1 cellular context compared by ENCODE assay signal in the genomic region with DNA sequence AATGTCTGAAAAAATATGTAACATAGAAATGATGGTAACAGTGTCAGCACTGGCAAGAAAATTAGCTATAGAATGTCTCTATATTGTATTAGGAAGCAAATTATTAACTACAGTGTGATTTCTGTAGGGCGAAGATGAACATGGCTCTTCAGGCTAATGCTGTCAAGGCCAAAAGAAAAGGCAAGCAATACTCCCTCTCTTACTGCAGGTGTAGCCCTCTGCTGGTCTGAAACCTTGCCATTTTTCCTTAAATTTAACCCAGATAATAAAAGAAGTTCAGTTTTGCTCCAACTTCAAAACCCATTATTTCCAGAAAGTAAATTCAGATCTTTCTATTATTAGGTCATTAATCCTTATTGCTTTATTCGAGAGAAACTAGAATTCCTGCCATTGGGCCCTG.
TF ChIP-seq lines count a peak whose summit lies in the region.

No MANE protein-coding gene starts in this region.

TF ChIP-seq in H1, 55 proteins besides CTCF, POLR2A, EP300 and RAD21:
- no peak for TF ChIP-seq TEAD4 (IDR thresholded peaks at IDR 0.05; ENCODE audit: low read depth, low read length)
- no peak for TF ChIP-seq BACH1 (IDR thresholded peaks at IDR 0.05; ENCODE audit: low read length)
- no peak for TF ChIP-seq ATF2 (IDR thresholded peaks at IDR 0.05; ENCODE audit: low read length)
- no peak for TF ChIP-seq SIX5 (IDR thresholded peaks at IDR 0.05; ENCODE audit: low read depth, low read length)
- no peak for TF ChIP-seq CHD2 (IDR thresholded peaks at IDR 0.05; ENCODE audit: low read length)
- TF ChIP-seq TCF12 (IDR thresholded peaks at IDR 0.05; ENCODE audit: low read depth, low read length), result no peak
- TF ChIP-seq ASH2L (IDR thresholded peaks at IDR 0.05; ENCODE audit: low read length), result no peak
- TF ChIP-seq, protein P1, sequence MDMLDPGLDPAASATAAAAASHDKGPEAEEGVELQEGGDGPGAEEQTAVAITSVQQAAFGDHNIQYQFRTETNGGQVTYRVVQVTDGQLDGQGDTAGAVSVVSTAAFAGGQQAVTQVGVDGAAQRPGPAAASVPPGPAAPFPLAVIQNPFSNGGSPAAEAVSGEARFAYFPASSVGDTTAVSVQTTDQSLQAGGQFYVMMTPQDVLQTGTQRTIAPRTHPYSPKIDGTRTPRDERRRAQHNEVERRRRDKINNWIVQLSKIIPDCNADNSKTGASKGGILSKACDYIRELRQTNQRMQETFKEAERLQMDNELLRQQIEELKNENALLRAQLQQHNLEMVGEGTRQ (IDR thresholded peaks at IDR 0.05; ENCODE audit: low read length), result no peak
- no peak for TF ChIP-seq KDM4A (IDR thresholded peaks at IDR 0.05; ENCODE audit: low read depth, low read length, severe bottlenecking)
- TF ChIP-seq SP1 (IDR thresholded peaks at IDR 0.05; ENCODE audit: low read depth, low read length), result no peak
- TF ChIP-seq FOSL1 (IDR thresholded peaks at IDR 0.05; ENCODE audit: insufficient read depth, low read depth, low read length), result no peak
- TF ChIP-seq, protein P2, sequence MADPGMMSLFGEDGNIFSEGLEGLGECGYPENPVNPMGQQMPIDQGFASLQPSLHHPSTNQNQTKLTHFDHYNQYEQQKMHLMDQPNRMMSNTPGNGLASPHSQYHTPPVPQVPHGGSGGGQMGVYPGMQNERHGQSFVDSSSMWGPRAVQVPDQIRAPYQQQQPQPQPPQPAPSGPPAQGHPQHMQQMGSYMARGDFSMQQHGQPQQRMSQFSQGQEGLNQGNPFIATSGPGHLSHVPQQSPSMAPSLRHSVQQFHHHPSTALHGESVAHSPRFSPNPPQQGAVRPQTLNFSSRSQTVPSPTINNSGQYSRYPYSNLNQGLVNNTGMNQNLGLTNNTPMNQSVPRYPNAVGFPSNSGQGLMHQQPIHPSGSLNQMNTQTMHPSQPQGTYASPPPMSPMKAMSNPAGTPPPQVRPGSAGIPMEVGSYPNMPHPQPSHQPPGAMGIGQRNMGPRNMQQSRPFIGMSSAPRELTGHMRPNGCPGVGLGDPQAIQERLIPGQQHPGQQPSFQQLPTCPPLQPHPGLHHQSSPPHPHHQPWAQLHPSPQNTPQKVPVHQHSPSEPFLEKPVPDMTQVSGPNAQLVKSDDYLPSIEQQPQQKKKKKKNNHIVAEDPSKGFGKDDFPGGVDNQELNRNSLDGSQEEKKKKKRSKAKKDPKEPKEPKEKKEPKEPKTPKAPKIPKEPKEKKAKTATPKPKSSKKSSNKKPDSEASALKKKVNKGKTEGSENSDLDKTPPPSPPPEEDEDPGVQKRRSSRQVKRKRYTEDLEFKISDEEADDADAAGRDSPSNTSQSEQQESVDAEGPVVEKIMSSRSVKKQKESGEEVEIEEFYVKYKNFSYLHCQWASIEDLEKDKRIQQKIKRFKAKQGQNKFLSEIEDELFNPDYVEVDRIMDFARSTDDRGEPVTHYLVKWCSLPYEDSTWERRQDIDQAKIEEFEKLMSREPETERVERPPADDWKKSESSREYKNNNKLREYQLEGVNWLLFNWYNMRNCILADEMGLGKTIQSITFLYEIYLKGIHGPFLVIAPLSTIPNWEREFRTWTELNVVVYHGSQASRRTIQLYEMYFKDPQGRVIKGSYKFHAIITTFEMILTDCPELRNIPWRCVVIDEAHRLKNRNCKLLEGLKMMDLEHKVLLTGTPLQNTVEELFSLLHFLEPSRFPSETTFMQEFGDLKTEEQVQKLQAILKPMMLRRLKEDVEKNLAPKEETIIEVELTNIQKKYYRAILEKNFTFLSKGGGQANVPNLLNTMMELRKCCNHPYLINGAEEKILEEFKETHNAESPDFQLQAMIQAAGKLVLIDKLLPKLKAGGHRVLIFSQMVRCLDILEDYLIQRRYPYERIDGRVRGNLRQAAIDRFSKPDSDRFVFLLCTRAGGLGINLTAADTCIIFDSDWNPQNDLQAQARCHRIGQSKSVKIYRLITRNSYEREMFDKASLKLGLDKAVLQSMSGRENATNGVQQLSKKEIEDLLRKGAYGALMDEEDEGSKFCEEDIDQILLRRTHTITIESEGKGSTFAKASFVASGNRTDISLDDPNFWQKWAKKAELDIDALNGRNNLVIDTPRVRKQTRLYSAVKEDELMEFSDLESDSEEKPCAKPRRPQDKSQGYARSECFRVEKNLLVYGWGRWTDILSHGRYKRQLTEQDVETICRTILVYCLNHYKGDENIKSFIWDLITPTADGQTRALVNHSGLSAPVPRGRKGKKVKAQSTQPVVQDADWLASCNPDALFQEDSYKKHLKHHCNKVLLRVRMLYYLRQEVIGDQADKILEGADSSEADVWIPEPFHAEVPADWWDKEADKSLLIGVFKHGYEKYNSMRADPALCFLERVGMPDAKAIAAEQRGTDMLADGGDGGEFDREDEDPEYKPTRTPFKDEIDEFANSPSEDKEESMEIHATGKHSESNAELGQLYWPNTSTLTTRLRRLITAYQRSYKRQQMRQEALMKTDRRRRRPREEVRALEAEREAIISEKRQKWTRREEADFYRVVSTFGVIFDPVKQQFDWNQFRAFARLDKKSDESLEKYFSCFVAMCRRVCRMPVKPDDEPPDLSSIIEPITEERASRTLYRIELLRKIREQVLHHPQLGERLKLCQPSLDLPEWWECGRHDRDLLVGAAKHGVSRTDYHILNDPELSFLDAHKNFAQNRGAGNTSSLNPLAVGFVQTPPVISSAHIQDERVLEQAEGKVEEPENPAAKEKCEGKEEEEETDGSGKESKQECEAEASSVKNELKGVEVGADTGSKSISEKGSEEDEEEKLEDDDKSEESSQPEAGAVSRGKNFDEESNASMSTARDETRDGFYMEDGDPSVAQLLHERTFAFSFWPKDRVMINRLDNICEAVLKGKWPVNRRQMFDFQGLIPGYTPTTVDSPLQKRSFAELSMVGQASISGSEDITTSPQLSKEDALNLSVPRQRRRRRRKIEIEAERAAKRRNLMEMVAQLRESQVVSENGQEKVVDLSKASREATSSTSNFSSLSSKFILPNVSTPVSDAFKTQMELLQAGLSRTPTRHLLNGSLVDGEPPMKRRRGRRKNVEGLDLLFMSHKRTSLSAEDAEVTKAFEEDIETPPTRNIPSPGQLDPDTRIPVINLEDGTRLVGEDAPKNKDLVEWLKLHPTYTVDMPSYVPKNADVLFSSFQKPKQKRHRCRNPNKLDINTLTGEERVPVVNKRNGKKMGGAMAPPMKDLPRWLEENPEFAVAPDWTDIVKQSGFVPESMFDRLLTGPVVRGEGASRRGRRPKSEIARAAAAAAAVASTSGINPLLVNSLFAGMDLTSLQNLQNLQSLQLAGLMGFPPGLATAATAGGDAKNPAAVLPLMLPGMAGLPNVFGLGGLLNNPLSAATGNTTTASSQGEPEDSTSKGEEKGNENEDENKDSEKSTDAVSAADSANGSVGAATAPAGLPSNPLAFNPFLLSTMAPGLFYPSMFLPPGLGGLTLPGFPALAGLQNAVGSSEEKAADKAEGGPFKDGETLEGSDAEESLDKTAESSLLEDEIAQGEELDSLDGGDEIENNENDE (IDR thresholded peaks at IDR 0.05; ENCODE audit: insufficient replicate concordance, low read length), result no peak
- no peak for TF ChIP-seq BCL11A (IDR thresholded peaks at IDR 0.05; ENCODE audit: low read depth in 2 of 2, low read length in 2 of 2)
- no peak for TF ChIP-seq RFX5 (IDR thresholded peaks at IDR 0.05; ENCODE audit: borderline replicate concordance, low read depth, low read length)
- TF ChIP-seq JUN (IDR thresholded peaks at IDR 0.05; ENCODE audit: low read depth, low read length), result no peak
- TF ChIP-seq CBX8 (IDR thresholded peaks at IDR 0.05; ENCODE audit: borderline replicate concordance, low read depth, low read length), result no peak
- no peak for TF ChIP-seq EZH2 (IDR thresholded peaks at IDR 0.05; ENCODE audit: low read depth, low read length, severe bottlenecking)
- TF ChIP-seq GABPA (IDR thresholded peaks at IDR 0.05; ENCODE audit: borderline replicate concordance, insufficient read depth, low read length), result no peak
TF ChIP-seq in H1: peak in this region for 0.
